ENCODE assay signal across 20 cellular contexts in genomic region chr10:106996510-106996909, GRCh38.
A peak's percentile ranks its signal among the peaks of the same experiment; 100 is the strongest.
DNase-seq lines count a peak whose midpoint lies in the region; ATAC-seq and TF ChIP-seq lines count a peak whose summit lies in the region.
"Had no signal": no experiment of that assay in that cellular context is flagged by ENCODE, and none has a peak within 500 bp of the region (broad histone marks: within the 10 kb centered on the region; RNA-seq: fewer than 3 reads in every experiment).

No MANE protein-coding gene starts in this region.

- TF ChIP-seq CTCF in BE2C (IDR thresholded peaks at IDR 0.05; ENCODE audit: low read depth, low read length): no peak

- DNase-seq in BE2C (peak; percentile 32), OCI-M1 (lab: John Stamatoyannopoulos, UW) (peak; percentile 79), nucleus accumbens (lab: John Stamatoyannopoulos, UW) (no peak), Right ventricle myocardium superior (no peak), MV-4-11 (lab: John Stamatoyannopoulos, UW) (no peak)
- DNase-seq: 8988T; ACHN; AML-193; C1 segment of cervical spinal cord; Calu3; CD4-positive, alpha-beta memory T cell; COR-L47; DMS53; DMS79 treated with DMSO at 0.1 percent for 48 hours; GF-D8; GM23248; H7; HCEC 1CT had no signal

- no peaks in the 10 kb centered on the region for H3K27me3 ChIP-seq in BE2C

- H3K36me3 ChIP-seq in BE2C: no peaks in the 10 kb centered on the region

- intact Hi-C loops in Right ventricle myocardium superior (cut with DNase I): no loop called here

- peaks cover 35% of the 10 kb centered on the region for H3K4me1 ChIP-seq in BE2C
- H3K4me1 ChIP-seq: A549 had no signal

- H3K4me3 ChIP-seq in BE2C (ENCODE audit: low read depth, low read length): 0 out of 2 replicates have a peak overlapping the region, but pooled peaks have one; percentile 5
- H3K4me3 ChIP-seq: A549, GM23248 had no signal

- H3K9me3 ChIP-seq in BE2C: no peaks in the 10 kb centered on the region
- H3K9me3 ChIP-seq: A549 had no signal

- no peak for ATAC-seq in SK-N-SH treated with all-trans-retinoic acid at 6 μM for 48 hours
- ATAC-seq in Right ventricle myocardium superior (ENCODE audit: poor library complexity): no peak
- ATAC-seq: A549 had no signal

TF ChIP-seq in SK-N-SH treated with all-trans-retinoic acid at 6 μM for 48 hours, 23 proteins besides CTCF, POLR2A, EP300 and RAD21:
- TF ChIP-seq BACH2 (CRISPR knock-in tag; IDR thresholded peaks at IDR 0.05; ENCODE audit: borderline replicate concordance): no peak
- TF ChIP-seq PATZ1 (CRISPR knock-in tag; IDR thresholded peaks at IDR 0.05; ENCODE audit: borderline replicate concordance): no peak
- TF ChIP-seq GLIS3 (CRISPR knock-in tag; IDR thresholded peaks at IDR 0.05): no peak
- no peak for TF ChIP-seq ZFP3 (CRISPR knock-in tag; IDR thresholded peaks at IDR 0.05)
- peak; percentile 49 for TF ChIP-seq ISL1 (CRISPR knock-in tag; IDR thresholded peaks at IDR 0.05)
- TF ChIP-seq CREB5 (CRISPR knock-in tag; IDR thresholded peaks at IDR 0.05; ENCODE audit: low read depth): no peak
- 0 out of 2 replicates have a peak, but pooled peaks have one; percentile 20 for TF ChIP-seq ZNF565 (CRISPR knock-in tag; conservative IDR thresholded peaks at IDR 0.05; ENCODE audit: low read depth)
- TF ChIP-seq RARB (CRISPR knock-in tag; IDR thresholded peaks at IDR 0.05): no peak
- TF ChIP-seq, protein P1, sequence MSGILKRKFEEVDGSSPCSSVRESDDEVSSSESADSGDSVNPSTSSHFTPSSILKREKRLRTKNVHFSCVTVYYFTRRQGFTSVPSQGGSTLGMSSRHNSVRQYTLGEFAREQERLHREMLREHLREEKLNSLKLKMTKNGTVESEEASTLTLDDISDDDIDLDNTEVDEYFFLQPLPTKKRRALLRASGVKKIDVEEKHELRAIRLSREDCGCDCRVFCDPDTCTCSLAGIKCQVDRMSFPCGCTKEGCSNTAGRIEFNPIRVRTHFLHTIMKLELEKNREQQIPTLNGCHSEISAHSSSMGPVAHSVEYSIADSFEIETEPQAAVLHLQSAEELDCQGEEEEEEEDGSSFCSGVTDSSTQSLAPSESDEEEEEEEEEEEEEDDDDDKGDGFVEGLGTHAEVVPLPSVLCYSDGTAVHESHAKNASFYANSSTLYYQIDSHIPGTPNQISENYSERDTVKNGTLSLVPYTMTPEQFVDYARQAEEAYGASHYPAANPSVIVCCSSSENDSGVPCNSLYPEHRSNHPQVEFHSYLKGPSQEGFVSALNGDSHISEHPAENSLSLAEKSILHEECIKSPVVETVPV (CRISPR knock-in tag; IDR thresholded peaks at IDR 0.05): no peak
- no peak for TF ChIP-seq OSR1 (CRISPR knock-in tag; IDR thresholded peaks at IDR 0.05)
- 0 out of 2 replicates have a peak, but pooled peaks have one; percentile 34 for TF ChIP-seq TCF4 (CRISPR knock-in tag; IDR thresholded peaks at IDR 0.05; ENCODE audit: borderline replicate concordance)

Comparison
In these comparisons a context has a peak if more than half of its experiments do, and no peak if none do; other contexts are left out.
1. DNase-seq: peak in BE2C (single experiment) and OCI-M1 (single experiment); none in nucleus accumbens (0 of 56), Right ventricle myocardium superior (single experiment) and MV-4-11 (single experiment).